Comparison of ENCODE assay signal across 8 cellular contexts in the genomic region with DNA sequence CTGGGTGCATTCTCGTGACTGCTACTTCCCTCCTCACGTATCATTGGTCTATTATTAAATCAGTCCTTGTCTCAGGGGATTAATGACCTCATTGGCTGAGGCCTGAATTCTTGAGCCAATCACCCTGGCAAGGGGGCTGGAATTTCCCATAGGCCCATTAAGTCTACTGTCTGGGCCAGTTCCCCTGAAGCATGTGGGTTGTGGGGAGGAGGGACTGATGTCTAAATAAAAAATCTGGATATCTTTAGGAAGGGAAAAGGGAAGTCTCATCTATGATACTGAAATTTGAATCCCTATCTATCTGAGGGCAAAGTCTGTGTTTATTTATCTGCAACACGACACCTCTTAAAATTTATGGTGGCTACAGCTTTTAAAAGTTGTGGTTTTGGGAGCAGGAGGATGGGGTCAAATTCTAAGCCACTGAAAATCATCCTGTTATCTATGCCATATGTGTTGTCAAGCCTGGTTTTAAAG.
DNase-seq lines count a peak whose midpoint lies in the region; ATAC-seq and TF ChIP-seq lines count a peak whose summit lies in the region.

No MANE protein-coding gene starts in this region.

- H3K27ac Mint-ChIP-seq in nephron progenitor cell: peak overlapping the region; percentile 86
- no peak overlapping the region for H3K27ac Mint-ChIP-seq in activated T-helper 2 cell treated with anti-CD3 and anti-CD28 coated beads, Interferon-gamma antibody, Interleukin-2, Interleukin-4, amounts not matched to agents 10 μg/mL and 5 μg/mL and 100 μg/mL, durations not matched to agents 14 hours and 24 hours and 36 hours
- H3K27ac Mint-ChIP-seq in T-helper 17 cell: no peak overlapping the region

- H3K36me3 ChIP-seq in MG63: no peaks in the 10 kb centered on the region

- H3K4me1 Mint-ChIP-seq in nephron progenitor cell (peaks cover 42% of the 10 kb centered on the region), T-helper 17 cell (no peaks in the 10 kb centered on the region)
- H3K4me1 Mint-ChIP-seq in activated T-helper 2 cell treated with anti-CD3 and anti-CD28 coated beads, Interferon-gamma antibody, Interleukin-2, Interleukin-4, amounts not matched to agents 10 μg/mL and 5 μg/mL and 100 μg/mL, durations not matched to agents 14 hours and 24 hours and 36 hours (ENCODE audit: low read depth): no peaks in the 10 kb centered on the region

- intact Hi-C loops in activated T-helper 2 cell treated with anti-CD3 and anti-CD28 coated beads, Interferon-gamma antibody, Interleukin-2, Interleukin-4, amounts not matched to agents 10 μg/mL and 5 μg/mL and 100 μg/mL, durations not matched to agents 14 hours and 24 hours and 36 hours (cut with micrococcal nuclease): no loop called here

- ATAC-seq in T-helper 17 cell (no peak), HG02571 (IDR thresholded peaks at IDR 0.05; ENCODE audit: unreplicated experiment) (no peak)

- no peaks in the 10 kb centered on the region for H3K27me3 ChIP-seq in MG63

- H3K4me3 ChIP-seq in MG63: no peak overlapping the region
- no peak overlapping the region for H3K4me3 ChIP-seq in fibroblast of mammary gland (ENCODE audit: control insufficient read depth, low read depth, low read length)

- DNase-seq in DMS53 (lab: John Stamatoyannopoulos, UW): peak; percentile 68
- peak; percentile 62 for DNase-seq in MG63
- DNase-seq in fibroblast of mammary gland (ENCODE audit: low read depth): peak; percentile 88
- peak; percentile 23 for DNase-seq in nephron progenitor cell
- DNase-seq in activated CD8-positive, alpha-beta memory T cell treated with anti-CD3 and anti-CD28 coated beads for 24 hours: no peak
- DNase-seq in activated T-helper 2 cell treated with anti-CD3 and anti-CD28 coated beads, Interferon-gamma antibody, Interleukin-2, Interleukin-4, amounts not matched to agents 10 μg/mL and 5 μg/mL and 100 μg/mL, durations not matched to agents 14 hours and 24 hours and 36 hours (ENCODE audit: low spot score): no peak
- no peak for DNase-seq in T-helper 17 cell

- H3K27me3 Mint-ChIP-seq in nephron progenitor cell (ENCODE audit: low read depth, poor library complexity): no peaks in the 10 kb centered on the region
- H3K27me3 Mint-ChIP-seq in activated T-helper 2 cell treated with anti-CD3 and anti-CD28 coated beads, Interferon-gamma antibody, Interleukin-2, Interleukin-4, amounts not matched to agents 10 μg/mL and 5 μg/mL and 100 μg/mL, durations not matched to agents 14 hours and 24 hours and 36 hours (ENCODE audit: low read depth): peaks cover 7% of the 10 kb centered on the region
- no peaks in the 10 kb centered on the region for H3K27me3 Mint-ChIP-seq in T-helper 17 cell

- 0 out of 2 replicates have a peak, but pooled peaks cover 2% of the 10 kb centered on the region for H3K9me3 ChIP-seq in MG63
- H3K9me3 ChIP-seq in T-helper 17 cell (ENCODE audit: control insufficient read depth, low read length, poor library complexity, severe bottlenecking): no peaks in the 10 kb centered on the region

- peaks cover 6% of the 10 kb centered on the region for H3K36me3 Mint-ChIP-seq in nephron progenitor cell (ENCODE audit: low read depth)
- H3K36me3 Mint-ChIP-seq in activated T-helper 2 cell treated with anti-CD3 and anti-CD28 coated beads, Interferon-gamma antibody, Interleukin-2, Interleukin-4, amounts not matched to agents 10 μg/mL and 5 μg/mL and 100 μg/mL, durations not matched to agents 14 hours and 24 hours and 36 hours (ENCODE audit: low read depth): no peaks in the 10 kb centered on the region
- peaks cover under 1% of the 10 kb centered on the region for H3K36me3 Mint-ChIP-seq in T-helper 17 cell (ENCODE audit: low read depth)

- peaks cover 8% of the 10 kb centered on the region for H3K9me3 Mint-ChIP-seq in nephron progenitor cell
- no peaks in the 10 kb centered on the region for H3K9me3 Mint-ChIP-seq in activated T-helper 2 cell treated with anti-CD3 and anti-CD28 coated beads, Interferon-gamma antibody, Interleukin-2, Interleukin-4, amounts not matched to agents 10 μg/mL and 5 μg/mL and 100 μg/mL, durations not matched to agents 14 hours and 24 hours and 36 hours

- TF ChIP-seq CTCF in fibroblast of mammary gland (conservative IDR thresholded peaks at IDR 0.05; ENCODE audit: control insufficient read depth, insufficient read depth, low read depth, low read length) (no peak), nephron progenitor cell (IDR thresholded peaks at IDR 0.05) (no peak)

- H3K4me3 Mint-ChIP-seq in nephron progenitor cell (no peak overlapping the region), T-helper 17 cell (no peak overlapping the region)
- no peak overlapping the region for H3K4me3 Mint-ChIP-seq in activated T-helper 2 cell treated with anti-CD3 and anti-CD28 coated beads, Interferon-gamma antibody, Interleukin-2, Interleukin-4, amounts not matched to agents 10 μg/mL and 5 μg/mL and 100 μg/mL, durations not matched to agents 14 hours and 24 hours and 36 hours (ENCODE audit: low read depth)

Comparison
In these comparisons a context has a peak if more than half of its experiments do, and no peak if none do; other contexts are left out.
1. DNase-seq: peak in DMS53 (single experiment), MG63 (single experiment), fibroblast of mammary gland (single experiment) and nephron progenitor cell (single experiment); none in activated CD8-positive, alpha-beta memory T cell treated with anti-CD3 and anti-CD28 coated beads for 24 hours (single experiment), activated T-helper 2 cell treated with anti-CD3 and anti-CD28 coated beads, Interferon-gamma antibody, Interleukin-2, Interleukin-4, amounts not matched to agents 10 μg/mL and 5 μg/mL and 100 μg/mL, durations not matched to agents 14 hours and 24 hours and 36 hours (single experiment) and T-helper 17 cell (0 of 3).